26 cellular contexts compared by ENCODE assay signal in genomic region chr2:85698184-85698879, GRCh38. TPM values are rescaled to one million over a fixed set of nuclear protein-coding genes. Genes with fewer than 3 reads are reported as not detected.
DNase-seq lines count a peak whose midpoint lies in the region; ATAC-seq and TF ChIP-seq lines count a peak whose summit lies in the region.
"Had no signal": no experiment of that assay in that cellular context is flagged by ENCODE, and none has a peak within 500 bp of the region (broad histone marks: within the 10 kb centered on the region; RNA-seq: fewer than 3 reads in every experiment).

No MANE protein-coding gene starts in this region.

- CTCF ChIA-PET in WTC11 (lab: Charles Lee) = interaction anchor here (0.5 to 3.1 kb wide), 5 partner anchors 9 to 235 kb away, joined by 3 to 17 read pairs (median 4); no protein-coding TSS in a partner anchor
- CTCF ChIA-PET in CD4-positive, alpha-beta T cell (lab: Charles Lee) = no interaction called here

- peak; percentile 51 for DNase-seq in activated CD8-positive, alpha-beta memory T cell treated with anti-CD3 and anti-CD28 coated beads for 24 hours
- DNase-seq in activated CD8-positive, alpha-beta memory T cell treated with anti-CD3 and anti-CD28 coated beads, Interleukin-2, amount 50 U/mL, for 4 hours = no peak
- DNase-seq in NB4 (ENCODE audit: low read depth) = peak; percentile 56
- DNase-seq in effector memory CD8-positive, alpha-beta T cell = no peak
- DNase-seq in substantia nigra (lab: John Stamatoyannopoulos, UW) = no peak
- DNase-seq in WTC11 (ENCODE audit: low spot score) = no peak
- no peak for DNase-seq in CD4-positive, alpha-beta T cell
- DNase-seq: activated effector memory CD4-positive, alpha-beta T cell treated with anti-CD3 and anti-CD28 coated beads, Interleukin-2, amount 50 U/mL, for 16 hours; DMS79 treated with DMSO at 0.1 percent for 48 hours; dorsolateral prefrontal cortex; foreskin fibroblast; kidney; mesenchymal stem cell; NCI-H1105 treated with DMSO at 0.1 percent for 48 hours; NCI-H2107; NCI-H524; nephron progenitor cell; Right ventricle myocardium superior; stimulated activated CD4-positive, alpha-beta T cell treated with anti-CD3 and anti-CD28 coated beads, Interleukin-4, amount 100 ng/mL, for 24 hours; T-helper 17 cell had no signal

- peaks cover 16 to 30% of the 10 kb centered on the region in 2 donors for H3K4me1 Mint-ChIP-seq in effector memory CD8-positive, alpha-beta T cell (ENCODE audit: low read depth in 2 of 2)
- peaks cover 22% of the 10 kb centered on the region for H3K4me1 Mint-ChIP-seq in WTC11
- no peaks in the 10 kb centered on the region for H3K4me1 Mint-ChIP-seq in CD4-positive, alpha-beta T cell (ENCODE audit: low read depth)

- TF ChIP-seq CTCF in NB4 (IDR thresholded peaks at IDR 0.05; ENCODE audit: low read depth, low read length) (no peak), WTC11 (IDR thresholded peaks at IDR 0.05) (no peak)
- TF ChIP-seq CTCF in CD4-positive, alpha-beta T cell (IDR thresholded peaks at IDR 0.05) = no peak

- no peak overlapping the region for H3K4me3 ChIP-seq in NB4 (ENCODE audit: low read depth, low read length)
- H3K4me3 ChIP-seq: adrenal gland, dorsolateral prefrontal cortex had no signal

- peak overlapping the region; percentile 79 to 89 for H3K4me3 Mint-ChIP-seq in effector memory CD8-positive, alpha-beta T cell
- H3K4me3 Mint-ChIP-seq in WTC11 = no peak overlapping the region
- no peak overlapping the region for H3K4me3 Mint-ChIP-seq in CD4-positive, alpha-beta T cell
- H3K4me3 Mint-ChIP-seq: CD8-positive, alpha-beta T cell; nephron progenitor cell; T-helper 17 cell had no signal

- no peaks in the 10 kb centered on the region for H3K9me3 ChIP-seq in CD4-positive, alpha-beta T cell (ENCODE audit: control insufficient read depth, low read length)
- H3K9me3 ChIP-seq: adrenal gland had no signal

- no peak for ATAC-seq in effector memory CD8-positive, alpha-beta T cell (replicated peaks)
- ATAC-seq in WTC11 (no peak), HG02981 (IDR thresholded peaks at IDR 0.05; ENCODE audit: unreplicated experiment) (no peak)
- no peak for ATAC-seq in CD4-positive, alpha-beta T cell (ENCODE audit: poor library complexity)
- ATAC-seq: CD8-positive, alpha-beta T cell; T-helper 17 cell had no signal

- H3K27me3 Mint-ChIP-seq in effector memory CD8-positive, alpha-beta T cell = no peaks in the 10 kb centered on the region
- H3K27me3 Mint-ChIP-seq in WTC11 (ENCODE audit: low read depth) = no peaks in the 10 kb centered on the region
- H3K27me3 Mint-ChIP-seq in CD4-positive, alpha-beta T cell = no peaks in the 10 kb centered on the region

- peaks cover 72% of the 10 kb centered on the region for H3K36me3 Mint-ChIP-seq in effector memory CD8-positive, alpha-beta T cell (ENCODE audit: insufficient read depth)
- H3K36me3 Mint-ChIP-seq in WTC11 = no peaks in the 10 kb centered on the region
- H3K36me3 Mint-ChIP-seq in CD4-positive, alpha-beta T cell (ENCODE audit: low read depth) = no peaks in the 10 kb centered on the region
- H3K36me3 Mint-ChIP-seq: CD8-positive, alpha-beta T cell had no signal

- POLR2A ChIA-PET in WTC11 (lab: Charles Lee) = no interaction called here
- POLR2A ChIA-PET in CD4-positive, alpha-beta T cell (lab: Charles Lee) = no interaction called here

- peak overlapping the region; percentile 55 to 97 for H3K27ac Mint-ChIP-seq in effector memory CD8-positive, alpha-beta T cell
- no peak overlapping the region for H3K27ac Mint-ChIP-seq in WTC11
- no peak overlapping the region for H3K27ac Mint-ChIP-seq in CD4-positive, alpha-beta T cell
- H3K27ac Mint-ChIP-seq: nephron progenitor cell, T-helper 17 cell had no signal

- no peak for TF ChIP-seq POLR2A in NB4 (IDR thresholded peaks at IDR 0.05; ENCODE audit: extremely low read depth, insufficient read length)

- no peaks in the 10 kb centered on the region for H3K27me3 ChIP-seq in CD4-positive, alpha-beta T cell (ENCODE audit: control insufficient read depth, insufficient read depth, low read length)
- H3K27me3 ChIP-seq: adrenal gland, dorsolateral prefrontal cortex had no signal

- H3K27ac ChIP-seq in substantia nigra (ENCODE audit: low read depth, low read length, poor library complexity, severe bottlenecking) = peak overlapping the region; percentile 43
- no peak overlapping the region for H3K27ac ChIP-seq in CD4-positive, alpha-beta T cell (ENCODE audit: low read depth, low read length)
- H3K27ac ChIP-seq: epithelial cell of prostate, KMS-11 had no signal

- H3K9me3 Mint-ChIP-seq in effector memory CD8-positive, alpha-beta T cell = no peaks in the 10 kb centered on the region
- peaks cover 4% of the 10 kb centered on the region; the same call in 1 of the 2 replicates for H3K9me3 Mint-ChIP-seq in WTC11
- H3K9me3 Mint-ChIP-seq in CD4-positive, alpha-beta T cell = no peaks in the 10 kb centered on the region
- H3K9me3 Mint-ChIP-seq: CD8-positive, alpha-beta T cell; nephron progenitor cell had no signal

- intact Hi-C loops in CD4-positive, alpha-beta T cell (cut with DNase I, micrococcal nuclease) = no loop called here

TF ChIP-seq in WTC11, 78 proteins besides CTCF, POLR2A, EP300 and RAD21:
- TF ChIP-seq, protein P1, sequence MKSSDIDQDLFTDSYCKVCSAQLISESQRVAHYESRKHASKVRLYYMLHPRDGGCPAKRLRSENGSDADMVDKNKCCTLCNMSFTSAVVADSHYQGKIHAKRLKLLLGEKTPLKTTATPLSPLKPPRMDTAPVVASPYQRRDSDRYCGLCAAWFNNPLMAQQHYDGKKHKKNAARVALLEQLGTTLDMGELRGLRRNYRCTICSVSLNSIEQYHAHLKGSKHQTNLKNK (CRISPR knock-in tag; IDR thresholded peaks at IDR 0.05) = no peak
- TF ChIP-seq E2F4 (CRISPR knock-in tag; IDR thresholded peaks at IDR 0.05; ENCODE audit: borderline replicate concordance, low read depth) (no peak), ZNF263 (CRISPR knock-in tag; IDR thresholded peaks at IDR 0.05; ENCODE audit: low read depth) (no peak), TCF7 (CRISPR knock-in tag; IDR thresholded peaks at IDR 0.05; ENCODE audit: low read depth) (no peak), NFE2L1 (CRISPR knock-in tag; IDR thresholded peaks at IDR 0.05) (no peak), FOXK1 (CRISPR knock-in tag; IDR thresholded peaks at IDR 0.05) (no peak), GTF2I (CRISPR knock-in tag; conservative IDR thresholded peaks at IDR 0.05) (no peak), ZNF317 (CRISPR knock-in tag; IDR thresholded peaks at IDR 0.05; ENCODE audit: borderline replicate concordance, low read depth) (no peak)
- TF ChIP-seq, protein P2, sequence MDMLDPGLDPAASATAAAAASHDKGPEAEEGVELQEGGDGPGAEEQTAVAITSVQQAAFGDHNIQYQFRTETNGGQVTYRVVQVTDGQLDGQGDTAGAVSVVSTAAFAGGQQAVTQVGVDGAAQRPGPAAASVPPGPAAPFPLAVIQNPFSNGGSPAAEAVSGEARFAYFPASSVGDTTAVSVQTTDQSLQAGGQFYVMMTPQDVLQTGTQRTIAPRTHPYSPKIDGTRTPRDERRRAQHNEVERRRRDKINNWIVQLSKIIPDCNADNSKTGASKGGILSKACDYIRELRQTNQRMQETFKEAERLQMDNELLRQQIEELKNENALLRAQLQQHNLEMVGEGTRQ (CRISPR knock-in tag; IDR thresholded peaks at IDR 0.05) = no peak

RNA-seq across cellular contexts. Expression of gene GNLY, which starts 4.2 kb away (rescaled TPM):
- total RNA-seq in WTC11 (2021) = 0.44 TPM in 1 of 3 replicates, not detected in the others
- 10 to 100 TPM; 45.1 TPM for total RNA-seq in CD4-positive, alpha-beta T cell

RNA-seq across cellular contexts. Expression of gene SFTPB, which starts 30.3 kb away (rescaled TPM):
- 7.6 to 10.7 TPM (median 9.0 TPM) in 3 replicates for total RNA-seq in WTC11 (2021)
- total RNA-seq in CD4-positive, alpha-beta T cell = not detected
- total RNA-seq: CD8-positive, alpha-beta T cell; dorsolateral prefrontal cortex; subcutaneous adipose tissue; T-helper 17 cell had no signal

RNA-seq across cellular contexts. Expression of gene ATOH8, which starts 55.5 kb away (rescaled TPM):
- total RNA-seq in WTC11 (2021) = 0.23 to 0.81 TPM (median 0.57 TPM) in 3 replicates
- not detected for total RNA-seq in CD4-positive, alpha-beta T cell
- total RNA-seq: T-helper 17 cell had no signal

Comparison
In these comparisons a context has a peak if more than half of its experiments do, and no peak if none do; other contexts are left out.
1. DNase-seq: peak in activated CD8-positive, alpha-beta memory T cell treated with anti-CD3 and anti-CD28 coated beads for 24 hours (single experiment) and NB4 (single experiment); none in activated CD8-positive, alpha-beta memory T cell treated with anti-CD3 and anti-CD28 coated beads, Interleukin-2, amount 50 U/mL, for 4 hours (single experiment), effector memory CD8-positive, alpha-beta T cell (0 of 3), substantia nigra (0 of 49), WTC11 (single experiment) and CD4-positive, alpha-beta T cell (0 of 10).
2. H3K27ac Mint-ChIP-seq: peak in effector memory CD8-positive, alpha-beta T cell (2 of 2); none in WTC11 (single experiment) and CD4-positive, alpha-beta T cell (single experiment).
3. H3K4me3 Mint-ChIP-seq: peak in effector memory CD8-positive, alpha-beta T cell (2 of 2); none in WTC11 (single experiment) and CD4-positive, alpha-beta T cell (single experiment).
4. RNA of gene GNLY, which starts 4.2 kb away (total RNA-seq): 45.1 TPM in CD4-positive, alpha-beta T cell; 0.44 TPM in WTC11; every median in the first group is over 10 times any median in the second.